ENCODE assay signal across 1 cellular context in the genomic region with DNA sequence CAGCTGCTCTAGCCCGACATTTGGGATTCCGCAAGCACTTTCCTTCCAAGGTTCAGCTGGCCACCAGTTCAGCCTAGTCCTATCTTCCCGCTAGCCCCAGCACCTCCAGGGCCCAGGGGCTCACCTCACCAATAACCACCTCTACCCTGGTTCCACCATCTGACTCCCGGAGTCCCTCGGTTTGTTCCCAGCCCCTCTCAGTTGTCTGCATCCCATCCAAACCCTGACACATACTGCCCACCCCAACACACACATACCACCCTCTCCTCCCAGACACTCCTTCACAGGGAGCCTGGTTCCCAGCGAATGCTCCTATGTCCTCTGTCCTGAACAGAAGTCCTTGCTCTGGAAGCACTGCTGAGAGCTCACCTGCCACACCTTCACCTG.
TF ChIP-seq lines count a peak whose summit lies in the region.

No MANE protein-coding gene starts in this region.

TF ChIP-seq in WTC11, 78 proteins besides CTCF, POLR2A, EP300 and RAD21 (continued from another document):
- TF ChIP-seq, protein P1, sequence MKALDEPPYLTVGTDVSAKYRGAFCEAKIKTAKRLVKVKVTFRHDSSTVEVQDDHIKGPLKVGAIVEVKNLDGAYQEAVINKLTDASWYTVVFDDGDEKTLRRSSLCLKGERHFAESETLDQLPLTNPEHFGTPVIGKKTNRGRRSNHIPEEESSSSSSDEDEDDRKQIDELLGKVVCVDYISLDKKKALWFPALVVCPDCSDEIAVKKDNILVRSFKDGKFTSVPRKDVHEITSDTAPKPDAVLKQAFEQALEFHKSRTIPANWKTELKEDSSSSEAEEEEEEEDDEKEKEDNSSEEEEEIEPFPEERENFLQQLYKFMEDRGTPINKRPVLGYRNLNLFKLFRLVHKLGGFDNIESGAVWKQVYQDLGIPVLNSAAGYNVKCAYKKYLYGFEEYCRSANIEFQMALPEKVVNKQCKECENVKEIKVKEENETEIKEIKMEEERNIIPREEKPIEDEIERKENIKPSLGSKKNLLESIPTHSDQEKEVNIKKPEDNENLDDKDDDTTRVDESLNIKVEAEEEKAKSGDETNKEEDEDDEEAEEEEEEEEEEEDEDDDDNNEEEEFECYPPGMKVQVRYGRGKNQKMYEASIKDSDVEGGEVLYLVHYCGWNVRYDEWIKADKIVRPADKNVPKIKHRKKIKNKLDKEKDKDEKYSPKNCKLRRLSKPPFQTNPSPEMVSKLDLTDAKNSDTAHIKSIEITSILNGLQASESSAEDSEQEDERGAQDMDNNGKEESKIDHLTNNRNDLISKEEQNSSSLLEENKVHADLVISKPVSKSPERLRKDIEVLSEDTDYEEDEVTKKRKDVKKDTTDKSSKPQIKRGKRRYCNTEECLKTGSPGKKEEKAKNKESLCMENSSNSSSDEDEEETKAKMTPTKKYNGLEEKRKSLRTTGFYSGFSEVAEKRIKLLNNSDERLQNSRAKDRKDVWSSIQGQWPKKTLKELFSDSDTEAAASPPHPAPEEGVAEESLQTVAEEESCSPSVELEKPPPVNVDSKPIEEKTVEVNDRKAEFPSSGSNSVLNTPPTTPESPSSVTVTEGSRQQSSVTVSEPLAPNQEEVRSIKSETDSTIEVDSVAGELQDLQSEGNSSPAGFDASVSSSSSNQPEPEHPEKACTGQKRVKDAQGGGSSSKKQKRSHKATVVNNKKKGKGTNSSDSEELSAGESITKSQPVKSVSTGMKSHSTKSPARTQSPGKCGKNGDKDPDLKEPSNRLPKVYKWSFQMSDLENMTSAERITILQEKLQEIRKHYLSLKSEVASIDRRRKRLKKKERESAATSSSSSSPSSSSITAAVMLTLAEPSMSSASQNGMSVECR (CRISPR knock-in tag; IDR thresholded peaks at IDR 0.05; ENCODE audit: borderline replicate concordance) = no peak
- TF ChIP-seq MYBL2 (CRISPR knock-in tag; IDR thresholded peaks at IDR 0.05) (no peak), FOXJ3 (CRISPR knock-in tag; IDR thresholded peaks at IDR 0.05; ENCODE audit: borderline replicate concordance) (no peak), ZNF671 (CRISPR knock-in tag; IDR thresholded peaks at IDR 0.05) (no peak), FOXK1 (CRISPR knock-in tag; IDR thresholded peaks at IDR 0.05) (no peak), JUN (CRISPR knock-in tag; IDR thresholded peaks at IDR 0.05) (no peak), SMAD4 (CRISPR knock-in tag; IDR thresholded peaks at IDR 0.05) (no peak), CREB1 (CRISPR knock-in tag; IDR thresholded peaks at IDR 0.05) (no peak), ZNF219 (CRISPR knock-in tag; IDR thresholded peaks at IDR 0.05; ENCODE audit: borderline replicate concordance) (no peak), SP1 (CRISPR knock-in tag; conservative IDR thresholded peaks at IDR 0.05) (no peak)
- TF ChIP-seq, protein P2, sequence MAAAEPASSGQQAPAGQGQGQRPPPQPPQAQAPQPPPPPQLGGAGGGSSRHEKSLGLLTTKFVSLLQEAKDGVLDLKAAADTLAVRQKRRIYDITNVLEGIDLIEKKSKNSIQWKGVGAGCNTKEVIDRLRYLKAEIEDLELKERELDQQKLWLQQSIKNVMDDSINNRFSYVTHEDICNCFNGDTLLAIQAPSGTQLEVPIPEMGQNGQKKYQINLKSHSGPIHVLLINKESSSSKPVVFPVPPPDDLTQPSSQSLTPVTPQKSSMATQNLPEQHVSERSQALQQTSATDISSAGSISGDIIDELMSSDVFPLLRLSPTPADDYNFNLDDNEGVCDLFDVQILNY (CRISPR knock-in tag; IDR thresholded peaks at IDR 0.05) = no peak
- TF ChIP-seq, protein P3, sequence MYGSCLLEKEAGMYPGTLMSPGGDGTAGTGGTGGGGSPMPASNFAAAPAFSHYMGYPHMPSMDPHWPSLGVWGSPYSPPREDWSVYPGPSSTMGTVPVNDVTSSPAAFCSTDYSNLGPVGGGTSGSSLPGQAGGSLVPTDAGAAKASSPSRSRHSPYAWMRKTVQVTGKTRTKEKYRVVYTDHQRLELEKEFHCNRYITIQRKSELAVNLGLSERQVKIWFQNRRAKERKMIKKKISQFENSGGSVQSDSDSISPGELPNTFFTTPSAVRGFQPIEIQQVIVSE (CRISPR knock-in tag; IDR thresholded peaks at IDR 0.05; ENCODE audit: borderline replicate concordance) = no peak
- TF ChIP-seq, protein P4, sequence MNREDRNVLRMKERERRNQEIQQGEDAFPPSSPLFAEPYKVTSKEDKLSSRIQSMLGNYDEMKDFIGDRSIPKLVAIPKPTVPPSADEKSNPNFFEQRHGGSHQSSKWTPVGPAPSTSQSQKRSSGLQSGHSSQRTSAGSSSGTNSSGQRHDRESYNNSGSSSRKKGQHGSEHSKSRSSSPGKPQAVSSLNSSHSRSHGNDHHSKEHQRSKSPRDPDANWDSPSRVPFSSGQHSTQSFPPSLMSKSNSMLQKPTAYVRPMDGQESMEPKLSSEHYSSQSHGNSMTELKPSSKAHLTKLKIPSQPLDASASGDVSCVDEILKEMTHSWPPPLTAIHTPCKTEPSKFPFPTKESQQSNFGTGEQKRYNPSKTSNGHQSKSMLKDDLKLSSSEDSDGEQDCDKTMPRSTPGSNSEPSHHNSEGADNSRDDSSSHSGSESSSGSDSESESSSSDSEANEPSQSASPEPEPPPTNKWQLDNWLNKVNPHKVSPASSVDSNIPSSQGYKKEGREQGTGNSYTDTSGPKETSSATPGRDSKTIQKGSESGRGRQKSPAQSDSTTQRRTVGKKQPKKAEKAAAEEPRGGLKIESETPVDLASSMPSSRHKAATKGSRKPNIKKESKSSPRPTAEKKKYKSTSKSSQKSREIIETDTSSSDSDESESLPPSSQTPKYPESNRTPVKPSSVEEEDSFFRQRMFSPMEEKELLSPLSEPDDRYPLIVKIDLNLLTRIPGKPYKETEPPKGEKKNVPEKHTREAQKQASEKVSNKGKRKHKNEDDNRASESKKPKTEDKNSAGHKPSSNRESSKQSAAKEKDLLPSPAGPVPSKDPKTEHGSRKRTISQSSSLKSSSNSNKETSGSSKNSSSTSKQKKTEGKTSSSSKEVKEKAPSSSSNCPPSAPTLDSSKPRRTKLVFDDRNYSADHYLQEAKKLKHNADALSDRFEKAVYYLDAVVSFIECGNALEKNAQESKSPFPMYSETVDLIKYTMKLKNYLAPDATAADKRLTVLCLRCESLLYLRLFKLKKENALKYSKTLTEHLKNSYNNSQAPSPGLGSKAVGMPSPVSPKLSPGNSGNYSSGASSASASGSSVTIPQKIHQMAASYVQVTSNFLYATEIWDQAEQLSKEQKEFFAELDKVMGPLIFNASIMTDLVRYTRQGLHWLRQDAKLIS (CRISPR knock-in tag; IDR thresholded peaks at IDR 0.05; ENCODE audit: borderline replicate concordance) = no peak
- TF ChIP-seq, protein P5, sequence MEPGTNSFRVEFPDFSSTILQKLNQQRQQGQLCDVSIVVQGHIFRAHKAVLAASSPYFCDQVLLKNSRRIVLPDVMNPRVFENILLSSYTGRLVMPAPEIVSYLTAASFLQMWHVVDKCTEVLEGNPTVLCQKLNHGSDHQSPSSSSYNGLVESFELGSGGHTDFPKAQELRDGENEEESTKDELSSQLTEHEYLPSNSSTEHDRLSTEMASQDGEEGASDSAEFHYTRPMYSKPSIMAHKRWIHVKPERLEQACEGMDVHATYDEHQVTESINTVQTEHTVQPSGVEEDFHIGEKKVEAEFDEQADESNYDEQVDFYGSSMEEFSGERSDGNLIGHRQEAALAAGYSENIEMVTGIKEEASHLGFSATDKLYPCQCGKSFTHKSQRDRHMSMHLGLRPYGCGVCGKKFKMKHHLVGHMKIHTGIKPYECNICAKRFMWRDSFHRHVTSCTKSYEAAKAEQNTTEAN (CRISPR knock-in tag; IDR thresholded peaks at IDR 0.05) = no peak
- TF ChIP-seq, protein P6, sequence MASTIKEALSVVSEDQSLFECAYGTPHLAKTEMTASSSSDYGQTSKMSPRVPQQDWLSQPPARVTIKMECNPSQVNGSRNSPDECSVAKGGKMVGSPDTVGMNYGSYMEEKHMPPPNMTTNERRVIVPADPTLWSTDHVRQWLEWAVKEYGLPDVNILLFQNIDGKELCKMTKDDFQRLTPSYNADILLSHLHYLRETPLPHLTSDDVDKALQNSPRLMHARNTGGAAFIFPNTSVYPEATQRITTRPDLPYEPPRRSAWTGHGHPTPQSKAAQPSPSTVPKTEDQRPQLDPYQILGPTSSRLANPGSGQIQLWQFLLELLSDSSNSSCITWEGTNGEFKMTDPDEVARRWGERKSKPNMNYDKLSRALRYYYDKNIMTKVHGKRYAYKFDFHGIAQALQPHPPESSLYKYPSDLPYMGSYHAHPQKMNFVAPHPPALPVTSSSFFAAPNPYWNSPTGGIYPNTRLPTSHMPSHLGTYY (CRISPR knock-in tag; IDR thresholded peaks at IDR 0.05) = no peak
